In genomic region chr18:62284637-62285036, GRCh38 we compare ENCODE assay signal across 26 cellular contexts. TPM values are rescaled to one million over a fixed set of nuclear protein-coding genes. Genes with fewer than 3 reads are reported as not detected.
"Had no signal": no experiment of that assay in that cellular context is flagged by ENCODE, and none has a peak within 500 bp of the region (broad histone marks: within the 10 kb centered on the region; RNA-seq: fewer than 3 reads in every experiment).

No MANE protein-coding gene starts in this region.

- H3K27me3 ChIP-seq: esophagus squamous epithelium, gastrocnemius medialis, heart right ventricle had no signal

- H3K27me3 Mint-ChIP-seq: effector memory CD8-positive, alpha-beta T cell; naive B cell had no signal

- H3K27ac Mint-ChIP-seq: mesothelial cell of epicardium had no signal

- H3K9me3 ChIP-seq: esophagus squamous epithelium, gastrocnemius medialis, heart right ventricle, left ventricle myocardium inferior, lower lobe of right lung, mucosa of descending colon had no signal

- DNase-seq: effector CD8-positive, alpha-beta T cell; effector memory CD8-positive, alpha-beta T cell; endodermal cell; erythroblast; esophagus squamous epithelium; foreskin fibroblast; foreskin melanocyte; gastrocnemius medialis; glutamatergic neuron; head of caudate nucleus; heart right ventricle; hippocampal formation; left cardiac atrium; left ventricle myocardium inferior; lower lobe of right lung; mesenchymal stem cell; mucosa of descending colon; naive B cell had no signal

- H3K27ac ChIP-seq: epithelial cell of prostate, esophagus squamous epithelium, gastrocnemius medialis, heart right ventricle, left ventricle myocardium inferior, lower lobe of right lung had no signal

- H3K4me3 ChIP-seq: coronary artery, esophagus squamous epithelium, gastrocnemius medialis, heart right ventricle, left ventricle myocardium inferior, lower lobe of right lung, mucosa of descending colon had no signal

- H3K4me1 Mint-ChIP-seq: endodermal cell had no signal

- H3K9me3 Mint-ChIP-seq: effector memory CD8-positive, alpha-beta T cell; endodermal cell; mesothelial cell of epicardium; naive B cell had no signal

- H3K36me3 ChIP-seq: gastrocnemius medialis had no signal

- H3K4me3 Mint-ChIP-seq: effector memory CD8-positive, alpha-beta T cell; endodermal cell; mesothelial cell of epicardium; naive B cell had no signal

- H3K4me1 ChIP-seq: lower lobe of right lung had no signal

- ATAC-seq: effector memory CD8-positive, alpha-beta T cell; esophagus mucosa; gastrocnemius medialis; heart right ventricle; left cardiac atrium; lower lobe of right lung; mucosa of descending colon had no signal

- FAIRE-seq: colon, endometrium, keratinocyte had no signal

RNA-seq across cellular contexts. Expression of gene TNFRSF11A, which starts 40.5 kb away (rescaled TPM):
- total RNA-seq: myocyte had no signal
